1 cellular context compared by ENCODE assay signal in the genomic region with DNA sequence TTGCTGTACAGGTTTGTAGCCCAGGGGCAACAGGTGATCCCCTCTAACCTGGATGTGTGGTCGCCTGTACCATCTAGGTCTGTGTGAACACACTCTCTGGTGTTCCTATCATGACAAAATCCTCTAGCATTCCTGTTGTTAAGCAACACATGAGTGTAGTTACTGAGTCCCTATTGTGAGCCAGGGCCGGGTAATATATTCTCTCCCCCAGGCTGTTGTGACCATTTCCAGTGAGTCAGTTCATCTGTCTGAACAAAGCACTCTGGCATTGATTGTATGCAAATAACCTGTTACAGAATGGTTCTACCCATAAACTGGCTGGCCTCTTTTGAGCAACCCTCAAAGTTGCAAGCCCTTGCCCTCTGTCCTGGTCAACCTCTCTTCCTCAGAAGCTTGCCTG.
TF ChIP-seq lines count a peak whose summit lies in the region.

No MANE protein-coding gene starts in this region.

TF ChIP-seq in H1, 55 proteins besides CTCF, POLR2A, EP300 and RAD21 (continued from another document):
- TF ChIP-seq, protein P1, sequence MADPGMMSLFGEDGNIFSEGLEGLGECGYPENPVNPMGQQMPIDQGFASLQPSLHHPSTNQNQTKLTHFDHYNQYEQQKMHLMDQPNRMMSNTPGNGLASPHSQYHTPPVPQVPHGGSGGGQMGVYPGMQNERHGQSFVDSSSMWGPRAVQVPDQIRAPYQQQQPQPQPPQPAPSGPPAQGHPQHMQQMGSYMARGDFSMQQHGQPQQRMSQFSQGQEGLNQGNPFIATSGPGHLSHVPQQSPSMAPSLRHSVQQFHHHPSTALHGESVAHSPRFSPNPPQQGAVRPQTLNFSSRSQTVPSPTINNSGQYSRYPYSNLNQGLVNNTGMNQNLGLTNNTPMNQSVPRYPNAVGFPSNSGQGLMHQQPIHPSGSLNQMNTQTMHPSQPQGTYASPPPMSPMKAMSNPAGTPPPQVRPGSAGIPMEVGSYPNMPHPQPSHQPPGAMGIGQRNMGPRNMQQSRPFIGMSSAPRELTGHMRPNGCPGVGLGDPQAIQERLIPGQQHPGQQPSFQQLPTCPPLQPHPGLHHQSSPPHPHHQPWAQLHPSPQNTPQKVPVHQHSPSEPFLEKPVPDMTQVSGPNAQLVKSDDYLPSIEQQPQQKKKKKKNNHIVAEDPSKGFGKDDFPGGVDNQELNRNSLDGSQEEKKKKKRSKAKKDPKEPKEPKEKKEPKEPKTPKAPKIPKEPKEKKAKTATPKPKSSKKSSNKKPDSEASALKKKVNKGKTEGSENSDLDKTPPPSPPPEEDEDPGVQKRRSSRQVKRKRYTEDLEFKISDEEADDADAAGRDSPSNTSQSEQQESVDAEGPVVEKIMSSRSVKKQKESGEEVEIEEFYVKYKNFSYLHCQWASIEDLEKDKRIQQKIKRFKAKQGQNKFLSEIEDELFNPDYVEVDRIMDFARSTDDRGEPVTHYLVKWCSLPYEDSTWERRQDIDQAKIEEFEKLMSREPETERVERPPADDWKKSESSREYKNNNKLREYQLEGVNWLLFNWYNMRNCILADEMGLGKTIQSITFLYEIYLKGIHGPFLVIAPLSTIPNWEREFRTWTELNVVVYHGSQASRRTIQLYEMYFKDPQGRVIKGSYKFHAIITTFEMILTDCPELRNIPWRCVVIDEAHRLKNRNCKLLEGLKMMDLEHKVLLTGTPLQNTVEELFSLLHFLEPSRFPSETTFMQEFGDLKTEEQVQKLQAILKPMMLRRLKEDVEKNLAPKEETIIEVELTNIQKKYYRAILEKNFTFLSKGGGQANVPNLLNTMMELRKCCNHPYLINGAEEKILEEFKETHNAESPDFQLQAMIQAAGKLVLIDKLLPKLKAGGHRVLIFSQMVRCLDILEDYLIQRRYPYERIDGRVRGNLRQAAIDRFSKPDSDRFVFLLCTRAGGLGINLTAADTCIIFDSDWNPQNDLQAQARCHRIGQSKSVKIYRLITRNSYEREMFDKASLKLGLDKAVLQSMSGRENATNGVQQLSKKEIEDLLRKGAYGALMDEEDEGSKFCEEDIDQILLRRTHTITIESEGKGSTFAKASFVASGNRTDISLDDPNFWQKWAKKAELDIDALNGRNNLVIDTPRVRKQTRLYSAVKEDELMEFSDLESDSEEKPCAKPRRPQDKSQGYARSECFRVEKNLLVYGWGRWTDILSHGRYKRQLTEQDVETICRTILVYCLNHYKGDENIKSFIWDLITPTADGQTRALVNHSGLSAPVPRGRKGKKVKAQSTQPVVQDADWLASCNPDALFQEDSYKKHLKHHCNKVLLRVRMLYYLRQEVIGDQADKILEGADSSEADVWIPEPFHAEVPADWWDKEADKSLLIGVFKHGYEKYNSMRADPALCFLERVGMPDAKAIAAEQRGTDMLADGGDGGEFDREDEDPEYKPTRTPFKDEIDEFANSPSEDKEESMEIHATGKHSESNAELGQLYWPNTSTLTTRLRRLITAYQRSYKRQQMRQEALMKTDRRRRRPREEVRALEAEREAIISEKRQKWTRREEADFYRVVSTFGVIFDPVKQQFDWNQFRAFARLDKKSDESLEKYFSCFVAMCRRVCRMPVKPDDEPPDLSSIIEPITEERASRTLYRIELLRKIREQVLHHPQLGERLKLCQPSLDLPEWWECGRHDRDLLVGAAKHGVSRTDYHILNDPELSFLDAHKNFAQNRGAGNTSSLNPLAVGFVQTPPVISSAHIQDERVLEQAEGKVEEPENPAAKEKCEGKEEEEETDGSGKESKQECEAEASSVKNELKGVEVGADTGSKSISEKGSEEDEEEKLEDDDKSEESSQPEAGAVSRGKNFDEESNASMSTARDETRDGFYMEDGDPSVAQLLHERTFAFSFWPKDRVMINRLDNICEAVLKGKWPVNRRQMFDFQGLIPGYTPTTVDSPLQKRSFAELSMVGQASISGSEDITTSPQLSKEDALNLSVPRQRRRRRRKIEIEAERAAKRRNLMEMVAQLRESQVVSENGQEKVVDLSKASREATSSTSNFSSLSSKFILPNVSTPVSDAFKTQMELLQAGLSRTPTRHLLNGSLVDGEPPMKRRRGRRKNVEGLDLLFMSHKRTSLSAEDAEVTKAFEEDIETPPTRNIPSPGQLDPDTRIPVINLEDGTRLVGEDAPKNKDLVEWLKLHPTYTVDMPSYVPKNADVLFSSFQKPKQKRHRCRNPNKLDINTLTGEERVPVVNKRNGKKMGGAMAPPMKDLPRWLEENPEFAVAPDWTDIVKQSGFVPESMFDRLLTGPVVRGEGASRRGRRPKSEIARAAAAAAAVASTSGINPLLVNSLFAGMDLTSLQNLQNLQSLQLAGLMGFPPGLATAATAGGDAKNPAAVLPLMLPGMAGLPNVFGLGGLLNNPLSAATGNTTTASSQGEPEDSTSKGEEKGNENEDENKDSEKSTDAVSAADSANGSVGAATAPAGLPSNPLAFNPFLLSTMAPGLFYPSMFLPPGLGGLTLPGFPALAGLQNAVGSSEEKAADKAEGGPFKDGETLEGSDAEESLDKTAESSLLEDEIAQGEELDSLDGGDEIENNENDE (IDR thresholded peaks at IDR 0.05; ENCODE audit: insufficient replicate concordance, low read length): no peak
- TF ChIP-seq JUND (IDR thresholded peaks at IDR 0.05; ENCODE audit: low read length) (no peak), NRF1 (IDR thresholded peaks at IDR 0.05; ENCODE audit: low read depth, low read length) (no peak), SP1 (IDR thresholded peaks at IDR 0.05; ENCODE audit: low read depth, low read length) (no peak), JUN (IDR thresholded peaks at IDR 0.05; ENCODE audit: low read depth, low read length) (no peak)
